ENCODE assay signal across 8 cellular contexts in genomic region chr17:42518046-42518754, GRCh38. TPM values are rescaled to one million over a fixed set of nuclear protein-coding genes. Genes with fewer than 3 reads are reported as not detected.
A peak's percentile ranks its signal among the peaks of the same experiment; 100 is the strongest.
DNase-seq lines count a peak whose midpoint lies in the region; ATAC-seq and TF ChIP-seq lines count a peak whose summit lies in the region.

No MANE protein-coding gene starts in this region.

- ATAC-seq in GM19328 (IDR thresholded peaks at IDR 0.05; ENCODE audit: unreplicated experiment), result no peak
- no peak for ATAC-seq in HG02623 (IDR thresholded peaks at IDR 0.05; ENCODE audit: unreplicated experiment)

- peak; percentile 98 for DNase-seq in AG10803 (ENCODE audit: low read depth)
- DNase-seq in NCI-H460 (ENCODE audit: extremely low read depth, low read depth), result peak; percentile 79
- peak; percentile 99 for DNase-seq in dermis blood vessel endothelial cell
- peak; percentile 86 for DNase-seq in mucosa of gallbladder (ENCODE audit: low spot score)
- DNase-seq in foreskin melanocyte, result no peak
- DNase-seq in NCI-H1436 (lab: John Stamatoyannopoulos, UW), result no peak

- no peak for TF ChIP-seq CTCF in AG10803 (conservative IDR thresholded peaks at IDR 0.05; ENCODE audit: low read length)

- H3K4me3 ChIP-seq in AG10803 (ENCODE audit: low read length), result no peak overlapping the region

RNA-seq across cellular contexts. Expression of gene NAGLU, which starts 17.8 kb away (rescaled TPM):
- 15.1 and 15.3 TPM in 2 replicates for total RNA-seq in NCI-H460 (2014; rRNA removed; shearing (Covaris generic))
- 115 and 132 TPM in 2 replicates for polyA plus RNA-seq in NCI-H460 (2014; cell fraction: nucleus; rRNA removed)
- total RNA-seq in dermis blood vessel endothelial cell, result 44.9 and 53.3 TPM in 2 replicates
- 51.1 TPM for total RNA-seq in mucosa of gallbladder

RNA-seq across cellular contexts. Expression of gene HSD17B1, which starts 34.5 kb away (rescaled TPM):
- 0.37 and 0.38 TPM in 2 replicates for total RNA-seq in NCI-H460 (2014; rRNA removed; shearing (Covaris generic))
- polyA plus RNA-seq in NCI-H460 (2014; cell fraction: nucleus; rRNA removed), result 0.38 and 3.8 TPM in 2 replicates
- total RNA-seq in dermis blood vessel endothelial cell, result 0.23 and 0.34 TPM in 2 replicates
- 2.4 TPM for total RNA-seq in mucosa of gallbladder

RNA-seq across cellular contexts. Expression of gene COASY, which starts 43.7 kb away (rescaled TPM):
- total RNA-seq in NCI-H460 (2014; rRNA removed; shearing (Covaris generic)), result 36.5 and 38.1 TPM in 2 replicates
- polyA plus RNA-seq in NCI-H460 (2014; cell fraction: nucleus; rRNA removed), result 93.5 and 96.4 TPM in 2 replicates
- 9.5 and 33.9 TPM in 2 replicates for total RNA-seq in dermis blood vessel endothelial cell
- 84.1 TPM for total RNA-seq in mucosa of gallbladder

RNA-seq across cellular contexts. Expression of gene MLX, which starts 48.7 kb away (rescaled TPM):
- total RNA-seq in NCI-H460 (2014; rRNA removed; shearing (Covaris generic)), result 35.0 and 41.4 TPM in 2 replicates
- 60.8 and 89.7 TPM in 2 replicates for polyA plus RNA-seq in NCI-H460 (2014; cell fraction: nucleus; rRNA removed)
- 33.0 and 34.5 TPM in 2 replicates for total RNA-seq in dermis blood vessel endothelial cell
- total RNA-seq in mucosa of gallbladder, result 54.0 TPM

RNA-seq across cellular contexts. Expression of gene PSMC3IP, which starts 59.3 kb away (rescaled TPM):
- 15.0 and 17.1 TPM in 2 replicates for total RNA-seq in NCI-H460 (2014; rRNA removed; shearing (Covaris generic))
- 35.5 and 69.3 TPM in 2 replicates for polyA plus RNA-seq in NCI-H460 (2014; cell fraction: nucleus; rRNA removed)
- total RNA-seq in dermis blood vessel endothelial cell (4.9 and 5.5 TPM in 2 replicates), mucosa of gallbladder (5.1 TPM)

Comparison
In these comparisons a context has a peak if more than half of its experiments do, and no peak if none do; other contexts are left out.
1. DNase-seq: peak in AG10803 (single experiment), NCI-H460 (single experiment), dermis blood vessel endothelial cell (single experiment) and mucosa of gallbladder (single experiment); none in foreskin melanocyte (single experiment) and NCI-H1436 (single experiment).